Comparison of ENCODE assay signal across 32 cellular contexts in genomic region chr3:179455954-179456353, GRCh38.
"Had no signal": no experiment of that assay in that cellular context is flagged by ENCODE, and none has a peak within 500 bp of the region (broad histone marks: within the 10 kb centered on the region; RNA-seq: fewer than 3 reads in every experiment).

No MANE protein-coding gene starts in this region.

- H3K9me3 ChIP-seq: body of pancreas, heart left ventricle, left lung, lower lobe of right lung, right lobe of liver, upper lobe of right lung had no signal

- H3K4me1 ChIP-seq: right lobe of liver had no signal

- DNase-seq: activated CD4-positive, alpha-beta memory T cell treated with anti-CD3 and anti-CD28 coated beads, Interleukin-2, amount 10 ng/mL, durations not matched to agents 7 days and 5 days; activated CD4-positive, alpha-beta T cell treated with anti-CD3 and anti-CD28 coated beads, Interleukin-2, amount 10 ng/mL, durations not matched to agents 7 days and 5 days; activated CD8-positive, alpha-beta memory T cell treated with anti-CD3 and anti-CD28 coated beads, Interleukin-2, amount 50 U/mL, for 48 hours; activated naive CD4-positive, alpha-beta T cell; activated T-cell treated with anti-CD3 and anti-CD28 coated beads, Interleukin-2, amount 50 U/mL, for 48 hours; anterior cingulate cortex; body of pancreas; cerebellar nuclear complex; dorsolateral prefrontal cortex; effector memory CD8-positive, alpha-beta T cell; heart left ventricle; hypothalamus; immature natural killer cell; kidney glomerular epithelial cell; left lung; lower lobe of right lung; mesendoderm; posterior cingulate gyrus; right lobe of liver; stimulated activated CD4-positive, alpha-beta T cell treated with anti-CD3 and anti-CD28 coated beads, Interleukin-4, amount 100 ng/mL, for 1 hour; stimulated activated naive CD8-positive, alpha-beta T cell treated with anti-CD3 and anti-CD28 coated beads, Interleukin-15, Interleukin-2, amounts not matched to agents 100 U/mL and 50 U/mL, for 24 hours; T-helper 17 cell; T1000; upper lobe of right lung; WERI-Rb-1 had no signal

- H3K36me3 ChIP-seq: cardiac muscle cell, heart left ventricle, left lung, lower lobe of right lung, right lobe of liver, upper lobe of right lung, WERI-Rb-1 had no signal

- H3K36me3 Mint-ChIP-seq: immature natural killer cell; natural killer cell treated with Interleukin-12 subunit alpha and Interleukin-12 subunit beta and Interleukin-15 and Interleukin-18, amount 100 ng/mL, for 72 hours had no signal

- H3K4me3 Mint-ChIP-seq: activated CD4-positive, alpha-beta memory T cell treated with anti-CD3 and anti-CD28 coated beads, Interleukin-2, amount 10 ng/mL, durations not matched to agents 7 days and 5 days; activated CD4-positive, alpha-beta T cell treated with anti-CD3 and anti-CD28 coated beads, Interleukin-2, amount 10 ng/mL, durations not matched to agents 7 days and 5 days; effector memory CD8-positive, alpha-beta T cell; immature natural killer cell; natural killer cell treated with Interleukin-12 subunit alpha and Interleukin-12 subunit beta and Interleukin-15 and Interleukin-18, amount 100 ng/mL, for 72 hours; T-helper 17 cell had no signal

- H3K27ac Mint-ChIP-seq: activated CD4-positive, alpha-beta memory T cell treated with anti-CD3 and anti-CD28 coated beads, Interleukin-2, amount 10 ng/mL, durations not matched to agents 7 days and 5 days; activated CD4-positive, alpha-beta T cell treated with anti-CD3 and anti-CD28 coated beads, Interleukin-2, amount 10 ng/mL, durations not matched to agents 7 days and 5 days; activated naive CD4-positive, alpha-beta T cell treated with anti-CD3 and anti-CD28 coated beads, Interleukin-2, amount 50 U/mL, for 72 hours; effector memory CD8-positive, alpha-beta T cell; immature natural killer cell; natural killer cell treated with Interleukin-12 subunit alpha and Interleukin-12 subunit beta and Interleukin-15 and Interleukin-18, amount 100 ng/mL, for 72 hours; T-helper 17 cell had no signal

- H3K27ac ChIP-seq: body of pancreas, cardiac muscle cell, coronary artery, dorsolateral prefrontal cortex, foreskin keratinocyte, left lung, lower lobe of right lung, right lobe of liver, upper lobe of right lung, WERI-Rb-1 had no signal

- H3K9me3 Mint-ChIP-seq: activated CD4-positive, alpha-beta memory T cell treated with anti-CD3 and anti-CD28 coated beads, Interleukin-2, amount 10 ng/mL, durations not matched to agents 7 days and 5 days; activated CD4-positive, alpha-beta T cell treated with anti-CD3 and anti-CD28 coated beads, Interleukin-2, amount 10 ng/mL, durations not matched to agents 7 days and 5 days; activated naive CD4-positive, alpha-beta T cell treated with anti-CD3 and anti-CD28 coated beads, Interleukin-2, amount 50 U/mL, for 72 hours; effector memory CD8-positive, alpha-beta T cell; immature natural killer cell; natural killer cell treated with Interleukin-12 subunit alpha and Interleukin-12 subunit beta and Interleukin-15 and Interleukin-18, amount 100 ng/mL, for 72 hours had no signal

- H3K27me3 ChIP-seq: body of pancreas, cardiac muscle cell, foreskin keratinocyte, heart left ventricle, right lobe of liver, upper lobe of right lung had no signal

- ATAC-seq: activated CD4-positive, CD25-positive, alpha-beta regulatory T cell treated with anti-CD3 and anti-CD28 coated beads, Interleukin-2, amount 50 U/mL, for 24 hours; activated naive CD4-positive, alpha-beta T cell treated with anti-CD3 and anti-CD28 coated beads, Interleukin-2, amount 50 U/mL, for 72 hours; body of pancreas; effector memory CD8-positive, alpha-beta T cell; foreskin keratinocyte; heart left ventricle; left lung; lower lobe of right lung; natural killer cell treated with Interleukin-12 subunit alpha and Interleukin-12 subunit beta and Interleukin-15 and Interleukin-18, amount 100 ng/mL, for 72 hours; right lobe of liver; SK-N-SH treated with all-trans-retinoic acid at 6 μM for 48 hours; stimulated activated naive CD8-positive, alpha-beta T cell treated with anti-CD3 and anti-CD28 coated beads, Interleukin-15, Interleukin-2, amounts not matched to agents 100 U/mL and 50 U/mL, for 24 hours; T-helper 17 cell; upper lobe of right lung had no signal

- H3K4me3 ChIP-seq: body of pancreas, cardiac muscle cell, coronary artery, dorsolateral prefrontal cortex, heart left ventricle, left lung, lower lobe of right lung, right lobe of liver, upper lobe of right lung had no signal
